14 cellular contexts compared by ENCODE assay signal in genomic region chr2:75389271-75389670, GRCh38.
"Had no signal": no experiment of that assay in that cellular context is flagged by ENCODE, and none has a peak within 500 bp of the region (broad histone marks: within the 10 kb centered on the region; RNA-seq: fewer than 3 reads in every experiment).

No MANE protein-coding gene starts in this region.

- H3K4me1 Mint-ChIP-seq: activated CD4-positive, alpha-beta memory T cell treated with anti-CD3 and anti-CD28 coated beads, Interleukin-2, amount 10 ng/mL, durations not matched to agents 7 days and 5 days; activated CD4-positive, alpha-beta T cell treated with anti-CD3 and anti-CD28 coated beads for 36 hours; activated naive CD4-positive, alpha-beta T cell treated with anti-CD3 and anti-CD28 coated beads, Interleukin-2, amount 50 U/mL, for 24 hours had no signal

- H3K9me3 Mint-ChIP-seq: activated CD4-positive, alpha-beta memory T cell treated with anti-CD3 and anti-CD28 coated beads, Interleukin-2, amount 10 ng/mL, durations not matched to agents 7 days and 5 days; activated naive CD4-positive, alpha-beta T cell treated with anti-CD3 and anti-CD28 coated beads, Interleukin-2, amount 50 U/mL, for 24 hours; activated T-cell treated with anti-CD3 and anti-CD28 coated beads, Interleukin-2, amount 50 U/mL, for 24 hours had no signal

- H3K27ac ChIP-seq: adrenal gland, cardiac muscle cell, dorsolateral prefrontal cortex, gastroesophageal sphincter, ovary, right lobe of liver, thyroid gland, WERI-Rb-1 had no signal

- H3K4me1 ChIP-seq: adrenal gland, gastroesophageal sphincter, right lobe of liver, thyroid gland had no signal

- DNase-seq: activated CD4-positive, alpha-beta memory T cell treated with anti-CD3 and anti-CD28 coated beads, Interleukin-2, amount 10 ng/mL, durations not matched to agents 7 days and 5 days; activated CD4-positive, alpha-beta T cell treated with anti-CD3 and anti-CD28 coated beads for 36 hours; activated T-cell treated with anti-CD3 and anti-CD28 coated beads, Interleukin-2, amount 50 U/mL, for 24 hours; adrenal gland; dorsolateral prefrontal cortex; islet precursor cell; ovary; right lobe of liver; thyroid gland; WERI-Rb-1 had no signal

- H3K27ac Mint-ChIP-seq: activated CD4-positive, alpha-beta memory T cell treated with anti-CD3 and anti-CD28 coated beads, Interleukin-2, amount 10 ng/mL, durations not matched to agents 7 days and 5 days; activated CD4-positive, alpha-beta T cell treated with anti-CD3 and anti-CD28 coated beads for 36 hours; activated naive CD4-positive, alpha-beta T cell treated with anti-CD3 and anti-CD28 coated beads, Interleukin-2, amount 50 U/mL, for 24 hours; activated T-cell treated with anti-CD3 and anti-CD28 coated beads, Interleukin-2, amount 50 U/mL, for 24 hours had no signal

- H3K27me3 ChIP-seq: adrenal gland, cardiac muscle cell, gastroesophageal sphincter, ovary, right lobe of liver, thyroid gland had no signal

- H3K36me3 ChIP-seq: adrenal gland, cardiac muscle cell, gastroesophageal sphincter, ovary, right lobe of liver, thyroid gland, WERI-Rb-1 had no signal

- ATAC-seq: activated CD4-positive, alpha-beta T cell treated with anti-CD3 and anti-CD28 coated beads for 36 hours; gastroesophageal sphincter; right lobe of liver had no signal

- H3K4me2 ChIP-seq: smooth muscle cell had no signal

- H3K9me3 ChIP-seq: adrenal gland, gastroesophageal sphincter, ovary, right lobe of liver, thyroid gland had no signal

- H3K4me3 ChIP-seq: adrenal gland, cardiac muscle cell, dorsolateral prefrontal cortex, gastroesophageal sphincter, ovary, right lobe of liver, smooth muscle cell, thyroid gland had no signal

- H3K4me3 Mint-ChIP-seq: activated CD4-positive, alpha-beta memory T cell treated with anti-CD3 and anti-CD28 coated beads, Interleukin-2, amount 10 ng/mL, durations not matched to agents 7 days and 5 days; activated CD4-positive, alpha-beta T cell treated with anti-CD3 and anti-CD28 coated beads for 36 hours; activated naive CD4-positive, alpha-beta T cell treated with anti-CD3 and anti-CD28 coated beads, Interleukin-2, amount 50 U/mL, for 24 hours; activated T-cell treated with anti-CD3 and anti-CD28 coated beads, Interleukin-2, amount 50 U/mL, for 24 hours had no signal
